ENCODE assay signal across 1 cellular context in the genomic region with DNA sequence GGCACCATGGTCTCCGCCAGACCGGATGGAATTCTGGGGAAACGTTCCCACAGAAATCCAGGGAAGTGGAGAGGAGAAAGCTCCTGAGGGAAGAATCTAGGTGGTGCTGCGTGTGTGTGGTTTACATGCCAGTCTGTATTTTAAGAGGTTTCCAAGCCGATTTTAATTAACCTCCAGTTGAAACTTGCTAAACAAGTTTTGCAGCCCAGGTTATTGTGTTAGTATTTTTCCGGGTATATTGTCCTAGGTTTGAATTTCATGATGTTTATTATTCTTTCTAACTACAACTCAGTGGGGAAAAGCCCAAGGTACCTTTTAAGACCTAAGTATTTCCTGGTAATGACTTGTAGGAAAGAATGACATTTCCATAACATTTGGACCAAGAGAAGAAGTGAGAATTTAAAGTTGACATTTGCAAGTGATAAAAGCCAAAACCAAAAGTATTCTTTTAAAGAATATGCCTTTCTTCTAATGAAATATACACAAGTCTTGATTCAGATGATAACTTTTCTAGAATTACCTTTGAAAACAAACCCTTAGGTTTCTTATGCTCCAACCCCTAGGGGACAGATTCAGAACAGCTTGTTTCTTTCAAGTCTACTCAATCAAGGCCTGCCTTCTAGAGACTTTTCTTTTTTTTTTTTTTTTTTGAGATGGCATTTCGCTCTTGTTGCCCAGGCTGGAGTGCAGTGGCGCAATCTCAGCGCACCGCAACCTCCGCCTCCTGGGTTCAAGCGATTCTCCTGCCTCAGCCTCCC.
TF ChIP-seq lines count a peak whose summit lies in the region.

No MANE protein-coding gene starts in this region.

TF ChIP-seq in HEK293, 187 proteins besides CTCF, POLR2A, EP300 and RAD21 (continued from another document):
- TF ChIP-seq ZNF398 (tag by site-specific recombination; IDR thresholded peaks at IDR 0.05) (0 out of 2 replicates have a peak, but pooled peaks have one; percentile 10), ZSCAN5A (tag by site-specific recombination; IDR thresholded peaks at IDR 0.05) (no peak), ZNF221 (tag by site-specific recombination; IDR thresholded peaks at IDR 0.05; ENCODE audit: borderline replicate concordance) (no peak), ZNF10 (tag by site-specific recombination; IDR thresholded peaks at IDR 0.05) (peak; percentile 53), ZIC2 (tag by site-specific recombination; IDR thresholded peaks at IDR 0.05) (peak; percentile 36; the same call in 1 of the 2 replicates), BCL11A (tag by site-specific recombination; IDR thresholded peaks at IDR 0.05; ENCODE audit: low read depth) (peak; percentile 50; the same call in 1 of the 2 replicates), SCRT1 (tag by site-specific recombination; IDR thresholded peaks at IDR 0.05; ENCODE audit: borderline replicate concordance) (0 out of 2 replicates have a peak, but pooled peaks have one; percentile 44), INSM2 (tag by site-specific recombination; IDR thresholded peaks at IDR 0.05) (peak; percentile 83; the same call in 1 of the 2 replicates), GLI2 (tag by site-specific recombination; IDR thresholded peaks at IDR 0.05; ENCODE audit: borderline replicate concordance, low read depth) (peak; percentile 83), IKZF3 (tag by site-specific recombination; IDR thresholded peaks at IDR 0.05) (peak; percentile 82), ZNF76 (tag by site-specific recombination; IDR thresholded peaks at IDR 0.05; ENCODE audit: borderline replicate concordance, low read depth) (0 out of 2 replicates have a peak, but pooled peaks have one; percentile 33), ZNF433 (tag by site-specific recombination; IDR thresholded peaks at IDR 0.05; ENCODE audit: low read depth) (no peak), WT1 (tag by site-specific recombination; IDR thresholded peaks at IDR 0.05) (peak; percentile 79), KLF7 (tag by site-specific recombination; IDR thresholded peaks at IDR 0.05; ENCODE audit: borderline replicate concordance) (no peak), ZNF18 (tag by site-specific recombination; IDR thresholded peaks at IDR 0.05) (peak; percentile 42; the same call in 1 of the 2 replicates), ZNF561 (tag by site-specific recombination; IDR thresholded peaks at IDR 0.05; ENCODE audit: borderline replicate concordance) (peak; percentile 88), GLIS1 (tag by site-specific recombination; IDR thresholded peaks at IDR 0.05) (peak; percentile 80), ZSCAN23 (tag by site-specific recombination; IDR thresholded peaks at IDR 0.05) (peak; percentile 65; the same call in 1 of the 2 replicates)
- TF ChIP-seq, protein P1, sequence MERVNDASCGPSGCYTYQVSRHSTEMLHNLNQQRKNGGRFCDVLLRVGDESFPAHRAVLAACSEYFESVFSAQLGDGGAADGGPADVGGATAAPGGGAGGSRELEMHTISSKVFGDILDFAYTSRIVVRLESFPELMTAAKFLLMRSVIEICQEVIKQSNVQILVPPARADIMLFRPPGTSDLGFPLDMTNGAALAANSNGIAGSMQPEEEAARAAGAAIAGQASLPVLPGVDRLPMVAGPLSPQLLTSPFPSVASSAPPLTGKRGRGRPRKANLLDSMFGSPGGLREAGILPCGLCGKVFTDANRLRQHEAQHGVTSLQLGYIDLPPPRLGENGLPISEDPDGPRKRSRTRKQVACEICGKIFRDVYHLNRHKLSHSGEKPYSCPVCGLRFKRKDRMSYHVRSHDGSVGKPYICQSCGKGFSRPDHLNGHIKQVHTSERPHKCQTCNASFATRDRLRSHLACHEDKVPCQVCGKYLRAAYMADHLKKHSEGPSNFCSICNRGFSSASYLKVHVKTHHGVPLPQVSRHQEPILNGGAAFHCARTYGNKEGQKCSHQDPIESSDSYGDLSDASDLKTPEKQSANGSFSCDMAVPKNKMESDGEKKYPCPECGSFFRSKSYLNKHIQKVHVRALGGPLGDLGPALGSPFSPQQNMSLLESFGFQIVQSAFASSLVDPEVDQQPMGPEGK (tag by site-specific recombination; IDR thresholded peaks at IDR 0.05): peak; percentile 46; the same call in 1 of the 2 replicates
- TF ChIP-seq, protein P2, sequence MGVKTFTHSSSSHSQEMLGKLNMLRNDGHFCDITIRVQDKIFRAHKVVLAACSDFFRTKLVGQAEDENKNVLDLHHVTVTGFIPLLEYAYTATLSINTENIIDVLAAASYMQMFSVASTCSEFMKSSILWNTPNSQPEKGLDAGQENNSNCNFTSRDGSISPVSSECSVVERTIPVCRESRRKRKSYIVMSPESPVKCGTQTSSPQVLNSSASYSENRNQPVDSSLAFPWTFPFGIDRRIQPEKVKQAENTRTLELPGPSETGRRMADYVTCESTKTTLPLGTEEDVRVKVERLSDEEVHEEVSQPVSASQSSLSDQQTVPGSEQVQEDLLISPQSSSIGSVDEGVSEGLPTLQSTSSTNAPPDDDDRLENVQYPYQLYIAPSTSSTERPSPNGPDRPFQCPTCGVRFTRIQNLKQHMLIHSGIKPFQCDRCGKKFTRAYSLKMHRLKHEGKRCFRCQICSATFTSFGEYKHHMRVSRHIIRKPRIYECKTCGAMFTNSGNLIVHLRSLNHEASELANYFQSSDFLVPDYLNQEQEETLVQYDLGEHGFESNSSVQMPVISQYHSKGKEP (tag by site-specific recombination; IDR thresholded peaks at IDR 0.05): peak; percentile 77
